Comparison of ENCODE assay signal across 4 cellular contexts in genomic region chr17:82259972-82260961, GRCh38. TPM values are rescaled to one million over a fixed set of nuclear protein-coding genes. Genes with fewer than 3 reads are reported as not detected.
"Had no signal": no experiment of that assay in that cellular context is flagged by ENCODE, and none has a peak within 500 bp of the region (broad histone marks: within the 10 kb centered on the region; RNA-seq: fewer than 3 reads in every experiment).

No MANE protein-coding gene starts in this region.

RNA-seq across cellular contexts. Expression of gene CD7, which starts 57.1 kb away (rescaled TPM):
- total RNA-seq: body of pancreas, dermis blood vessel endothelial cell, endothelial cell of umbilical vein, renal cortical epithelial cell had no signal
- polyA plus RNA-seq: endothelial cell of umbilical vein had no signal
